10 cellular contexts compared by ENCODE assay signal in the genomic region with DNA sequence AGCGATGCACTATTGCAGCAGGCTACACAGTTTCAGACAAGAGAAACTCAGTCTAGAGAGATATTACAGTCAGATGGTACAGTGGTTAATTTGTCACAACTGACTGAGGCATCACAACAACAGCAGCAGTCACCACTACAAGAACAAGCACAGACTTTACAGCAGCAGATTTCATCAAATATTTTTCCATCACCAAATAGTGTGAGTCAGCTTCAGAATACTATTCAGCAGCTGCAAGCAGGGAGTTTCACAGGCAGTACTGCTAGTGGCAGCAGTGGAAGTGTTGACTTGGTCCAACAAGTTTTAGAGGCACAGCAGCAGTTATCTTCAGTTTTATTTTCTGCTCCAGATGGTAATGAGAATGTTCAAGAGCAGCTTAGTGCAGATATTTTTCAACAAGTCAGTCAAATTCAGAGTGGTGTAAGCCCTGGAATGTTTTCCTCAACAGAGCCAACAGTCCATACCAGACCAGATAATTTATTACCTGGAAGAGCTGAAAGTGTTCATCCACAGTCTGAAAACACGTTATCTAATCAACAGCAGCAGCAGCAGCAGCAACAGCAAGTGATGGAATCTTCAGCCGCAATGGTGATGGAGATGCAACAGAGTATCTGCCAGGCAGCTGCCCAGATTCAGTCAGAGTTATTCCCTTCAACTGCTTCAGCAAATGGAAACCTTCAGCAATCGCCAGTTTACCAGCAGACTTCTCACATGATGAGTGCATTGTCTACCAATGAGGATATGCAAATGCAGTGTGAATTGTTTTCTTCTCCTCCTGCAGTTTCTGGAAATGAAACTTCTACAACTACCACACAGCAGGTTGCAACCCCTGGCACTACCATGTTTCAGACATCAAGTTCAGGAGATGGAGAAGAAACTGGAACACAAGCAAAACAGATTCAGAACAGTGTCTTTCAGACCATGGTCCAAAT. TPM values are rescaled to one million over a fixed set of nuclear protein-coding genes. Genes with fewer than 3 reads are reported as not detected.
A peak's percentile ranks its signal among the peaks of the same experiment; 100 is the strongest.
DNase-seq lines count a peak whose midpoint lies in the region; ATAC-seq and TF ChIP-seq lines count a peak whose summit lies in the region.
"Had no signal": no experiment of that assay in that cellular context is flagged by ENCODE, and none has a peak within 500 bp of the region (broad histone marks: within the 10 kb centered on the region; RNA-seq: fewer than 3 reads in every experiment).

No MANE protein-coding gene starts in this region.

- H3K36me3 Mint-ChIP-seq in T-helper 2 cell treated with Interferon-gamma antibody and Interleukin-4, amounts not matched to agents 5 μg/mL and 100 μg/mL, for 36 hours (ENCODE audit: low read depth), result peaks cover 37% of the 10 kb centered on the region

- intact Hi-C loops in esophagus squamous epithelium (cut with DNase I), result no loop called here

- no peak overlapping the region for H3K4me3 Mint-ChIP-seq in T-helper 2 cell treated with Interferon-gamma antibody and Interleukin-4, amounts not matched to agents 5 μg/mL and 100 μg/mL, for 36 hours
- H3K4me3 Mint-ChIP-seq: T-cell had no signal

- no peak for TF ChIP-seq POLR2A in esophagus squamous epithelium (IDR thresholded peaks at IDR 0.05)

- no peaks in the 10 kb centered on the region for H3K9me3 Mint-ChIP-seq in T-helper 2 cell treated with Interferon-gamma antibody and Interleukin-4, amounts not matched to agents 5 μg/mL and 100 μg/mL, for 36 hours
- H3K9me3 Mint-ChIP-seq: T-cell had no signal

- H3K27me3 ChIP-seq in cardiac muscle cell (no peaks in the 10 kb centered on the region), right atrium auricular region (no peaks in the 10 kb centered on the region), esophagus squamous epithelium (no peaks in the 10 kb centered on the region)

- no peaks in the 10 kb centered on the region for H3K4me1 ChIP-seq in cardiac muscle cell (ENCODE audit: low read depth)
- H3K4me1 ChIP-seq in right atrium auricular region, result no peaks in the 10 kb centered on the region
- no peaks in the 10 kb centered on the region for H3K4me1 ChIP-seq in esophagus squamous epithelium

- H3K9me3 ChIP-seq in cardiac muscle cell (ENCODE audit: low read depth), result no peaks in the 10 kb centered on the region
- H3K9me3 ChIP-seq in right atrium auricular region, result no peaks in the 10 kb centered on the region
- H3K9me3 ChIP-seq in esophagus squamous epithelium, result no peaks in the 10 kb centered on the region

- peak overlapping the region; percentile 58 for H3K27ac Mint-ChIP-seq in T-helper 2 cell treated with Interferon-gamma antibody and Interleukin-4, amounts not matched to agents 5 μg/mL and 100 μg/mL, for 36 hours

- DNase-seq in cardiac muscle cell (ENCODE audit: low read depth in 1 of 2, low spot score in 1 of 2) (peak in 1 of 2 donors; percentile 19), right atrium auricular region (ENCODE audit: low spot score) (no peak), foreskin melanocyte (peak; percentile 67), superior temporal gyrus (ENCODE audit: extremely low spot score) (peak; percentile 40), esophagus squamous epithelium (lab: John Stamatoyannopoulos, UW) (no peak)
- DNase-seq in T-helper 2 cell treated with Interferon-gamma antibody and Interleukin-4, amounts not matched to agents 5 μg/mL and 100 μg/mL, for 36 hours (ENCODE audit: low spot score), result no peak
- DNase-seq: NCI-H69, T-cell had no signal

- TF ChIP-seq CTCF in cardiac muscle cell (IDR thresholded peaks at IDR 0.05; ENCODE audit: low read depth, low read length) (no peak), right atrium auricular region (IDR thresholded peaks at IDR 0.05) (no peak), esophagus squamous epithelium (IDR thresholded peaks at IDR 0.05) (no peak)

- H3K4me3 ChIP-seq in cardiac muscle cell (no peak overlapping the region), right atrium auricular region (no peak overlapping the region), esophagus squamous epithelium (no peak overlapping the region)

- no peaks in the 10 kb centered on the region for H3K27me3 Mint-ChIP-seq in T-helper 2 cell treated with Interferon-gamma antibody and Interleukin-4, amounts not matched to agents 5 μg/mL and 100 μg/mL, for 36 hours (ENCODE audit: low read depth)
- H3K27me3 Mint-ChIP-seq: T-cell had no signal

- peaks cover 62% of the 10 kb centered on the region for H3K36me3 ChIP-seq in cardiac muscle cell
- H3K36me3 ChIP-seq in right atrium auricular region, result peaks cover 56% of the 10 kb centered on the region
- peaks cover 15 to 94% (median 29%) of the 10 kb centered on the region in 3 donors for H3K36me3 ChIP-seq in esophagus squamous epithelium

- 79 to 91% methylated on average over 4 of the region's 4 CpGs for WGBS in esophagus squamous epithelium, 2 donors

- H3K27ac ChIP-seq in cardiac muscle cell (peak overlapping the region; percentile 77), right atrium auricular region (no peak overlapping the region), esophagus squamous epithelium (peak overlapping the region in 1 of 4 donors; percentile 5)

- peaks cover 13% of the 10 kb centered on the region for H3K4me1 Mint-ChIP-seq in T-helper 2 cell treated with Interferon-gamma antibody and Interleukin-4, amounts not matched to agents 5 μg/mL and 100 μg/mL, for 36 hours (ENCODE audit: low read depth)
- H3K4me1 Mint-ChIP-seq: T-cell had no signal

- ATAC-seq in HG03175 (IDR thresholded peaks at IDR 0.05; ENCODE audit: unreplicated experiment) (no peak), HG03521 (IDR thresholded peaks at IDR 0.05; ENCODE audit: unreplicated experiment) (no peak)
- ATAC-seq: T-cell had no signal

RNA-seq across cellular contexts. Expression of gene NQO1, which starts 34.1 kb away (rescaled TPM):
- 2.1 and 6.2 TPM in 2 replicates for total RNA-seq in cardiac muscle cell
- 7.1 and 10.8 TPM in 2 replicates for polyA plus RNA-seq in cardiac muscle cell
- 10 to 100 TPM; 41.8 to 62.9 TPM for total RNA-seq in right atrium auricular region
- 100 to 1,000 TPM; 152 to 442 (median 247) TPM for total RNA-seq in esophagus squamous epithelium

Comparison
In these comparisons a context has a peak if more than half of its experiments do, and no peak if none do; other contexts are left out.
1. DNase-seq: peak in foreskin melanocyte (single experiment) and superior temporal gyrus (single experiment); none in right atrium auricular region (single experiment), T-helper 2 cell treated with Interferon-gamma antibody and Interleukin-4, amounts not matched to agents 5 μg/mL and 100 μg/mL, for 36 hours (single experiment) and esophagus squamous epithelium (single experiment).